In genomic region chr2:118842687-118843491, GRCh38 we compare ENCODE assay signal across 11 cellular contexts. TPM values are rescaled to one million over a fixed set of nuclear protein-coding genes. Genes with fewer than 3 reads are reported as not detected.
A peak's percentile ranks its signal among the peaks of the same experiment; 100 is the strongest.
DNase-seq lines count a peak whose midpoint lies in the region; ATAC-seq lines count a peak whose summit lies in the region.
"Had no signal": no experiment of that assay in that cellular context is flagged by ENCODE, and none has a peak within 500 bp of the region (broad histone marks: within the 10 kb centered on the region; RNA-seq: fewer than 3 reads in every experiment).

No MANE protein-coding gene starts in this region.

- H3K27ac ChIP-seq in GM23248 = no peak overlapping the region
- peak overlapping the region; percentile 65 for H3K27ac ChIP-seq in skeletal muscle tissue (ENCODE audit: low read depth, low read length)
- H3K27ac ChIP-seq: SK-N-MC had no signal

- peaks cover 18% of the 10 kb centered on the region for H3F3A ChIP-seq in GM23248 (ENCODE audit: insufficient read depth)

- ATAC-seq in activated T-cell treated with anti-CD3 and anti-CD28 coated beads, Interleukin-2, amount 50 U/mL, for 72 hours (replicated peaks in 1 of 2) = no peak
- ATAC-seq in HG03432 (IDR thresholded peaks at IDR 0.05; ENCODE audit: unreplicated experiment) (no peak), HG03521 (IDR thresholded peaks at IDR 0.05; ENCODE audit: unreplicated experiment) (no peak)
- ATAC-seq: left colon had no signal

- H3K4me1 Mint-ChIP-seq in activated T-cell treated with anti-CD3 and anti-CD28 coated beads, Interleukin-2, amount 50 U/mL, for 72 hours (ENCODE audit: low read depth) = peaks cover 23% of the 10 kb centered on the region
- peaks cover 2% of the 10 kb centered on the region for H3K4me1 Mint-ChIP-seq in activated T-helper 2 cell treated with anti-CD3 and anti-CD28 coated beads, Interferon-gamma antibody, Interleukin-2, Interleukin-4, amounts not matched to agents 10 μg/mL and 5 μg/mL and 100 μg/mL, durations not matched to agents 14 hours and 24 hours and 36 hours (ENCODE audit: low read depth)

- H2AFZ ChIP-seq in GM23248 = no peak overlapping the region

- H3K4me2 ChIP-seq in GM23248 (ENCODE audit: unreplicated experiment) = no peak overlapping the region

- no peaks in the 10 kb centered on the region for H3K9me3 ChIP-seq in GM23248 (ENCODE audit: low read depth)
- no peaks in the 10 kb centered on the region for H3K9me3 ChIP-seq in skeletal muscle tissue (ENCODE audit: control insufficient read depth in 3 of 3, low read length in 3 of 3)

- H3K36me3 ChIP-seq in GM23248 (ENCODE audit: low read depth) (peaks cover 16% of the 10 kb centered on the region; the same call in 1 of the 2 replicates), skeletal muscle tissue (ENCODE audit: control insufficient read depth in 3 of 3, insufficient read depth in 3 of 3, low read length in 3 of 3) (peaks cover 0 to 4% (median 0%) of the 10 kb centered on the region in 3 donors)

- peak overlapping the region; percentile 97; the same call in 1 of the 2 replicates for H3K9ac ChIP-seq in GM23248
- peak overlapping the region; percentile 75 to 89 (median 84) for H3K9ac ChIP-seq in skeletal muscle tissue (ENCODE audit: low read depth in 1 of 3, low read length in 3 of 3)

- no peaks in the 10 kb centered on the region for H3K9me3 Mint-ChIP-seq in activated T-cell treated with anti-CD3 and anti-CD28 coated beads, Interleukin-2, amount 50 U/mL, for 72 hours
- H3K9me3 Mint-ChIP-seq in activated T-helper 2 cell treated with anti-CD3 and anti-CD28 coated beads, Interferon-gamma antibody, Interleukin-2, Interleukin-4, amounts not matched to agents 10 μg/mL and 5 μg/mL and 100 μg/mL, durations not matched to agents 14 hours and 24 hours and 36 hours = no peaks in the 10 kb centered on the region

- WGBS in GM23248 (ENCODE audit: low coverage in 1 of 2, low lambda C conversion rate in 2 of 2, missing lambda C conversion rate in 2 of 2), 2 experiments = 84% methylated on average over 53 to 59 of the region's 59 CpGs

- H3K27me3 Mint-ChIP-seq in activated T-cell treated with anti-CD3 and anti-CD28 coated beads, Interleukin-2, amount 50 U/mL, for 72 hours (ENCODE audit: low read depth) = peaks cover 88% of the 10 kb centered on the region
- peaks cover 77% of the 10 kb centered on the region for H3K27me3 Mint-ChIP-seq in activated T-helper 2 cell treated with anti-CD3 and anti-CD28 coated beads, Interferon-gamma antibody, Interleukin-2, Interleukin-4, amounts not matched to agents 10 μg/mL and 5 μg/mL and 100 μg/mL, durations not matched to agents 14 hours and 24 hours and 36 hours (ENCODE audit: low read depth)

- H3K4me3 ChIP-seq in GM23248 (no peak overlapping the region), skeletal muscle tissue (ENCODE audit: low read length in 3 of 3) (peak overlapping the region; percentile 70 to 89 (median 79))
- H3K4me3 ChIP-seq: SK-N-MC had no signal

- in situ Hi-C loops in GM23248 (cut with MboI) = loop anchor here (10.0 kb wide), 1 partner anchor 178 kb away; no protein-coding TSS in a partner anchor

- DNase-seq in GM23248 (no peak), iPS-NIHi11 (ENCODE audit: low spot score) (peak; percentile 48), putamen (ENCODE audit: low spot score) (no peak)
- DNase-seq in activated T-cell treated with anti-CD3 and anti-CD28 coated beads, Interleukin-2, amount 50 U/mL, for 72 hours = no peak
- DNase-seq in activated T-helper 2 cell treated with anti-CD3 and anti-CD28 coated beads, Interferon-gamma antibody, Interleukin-2, Interleukin-4, amounts not matched to agents 10 μg/mL and 5 μg/mL and 100 μg/mL, durations not matched to agents 14 hours and 24 hours and 36 hours (ENCODE audit: low spot score) = no peak
- DNase-seq: effector CD8-positive, alpha-beta T cell; left colon had no signal

- H3K36me3 Mint-ChIP-seq in activated T-cell treated with anti-CD3 and anti-CD28 coated beads, Interleukin-2, amount 50 U/mL, for 72 hours (ENCODE audit: insufficient read depth in 2 of 2) = peaks cover 0 to 2% of the 10 kb centered on the region in 2 donors
- H3K36me3 Mint-ChIP-seq in activated T-helper 2 cell treated with anti-CD3 and anti-CD28 coated beads, Interferon-gamma antibody, Interleukin-2, Interleukin-4, amounts not matched to agents 10 μg/mL and 5 μg/mL and 100 μg/mL, durations not matched to agents 14 hours and 24 hours and 36 hours (ENCODE audit: low read depth) = no peaks in the 10 kb centered on the region

- H3K27me3 ChIP-seq in GM23248 (replicated peaks; ENCODE audit: insufficient read depth) (no peaks in the 10 kb centered on the region), skeletal muscle tissue (ENCODE audit: control insufficient read depth in 3 of 3, insufficient read depth in 3 of 3, low read length in 3 of 3) (peaks cover 21 to 49% (median 38%) of the 10 kb centered on the region in 3 donors)

- no peak overlapping the region for H3K27ac Mint-ChIP-seq in activated T-cell treated with anti-CD3 and anti-CD28 coated beads, Interleukin-2, amount 50 U/mL, for 72 hours
- no peak overlapping the region for H3K27ac Mint-ChIP-seq in activated T-helper 2 cell treated with anti-CD3 and anti-CD28 coated beads, Interferon-gamma antibody, Interleukin-2, Interleukin-4, amounts not matched to agents 10 μg/mL and 5 μg/mL and 100 μg/mL, durations not matched to agents 14 hours and 24 hours and 36 hours

- peaks cover 83% of the 10 kb centered on the region for H3K79me2 ChIP-seq in GM23248 (ENCODE audit: insufficient read depth)

- H3K4me3 Mint-ChIP-seq in activated T-cell treated with anti-CD3 and anti-CD28 coated beads, Interleukin-2, amount 50 U/mL, for 72 hours = peak overlapping the region; percentile 68 to 80
- no peak overlapping the region for H3K4me3 Mint-ChIP-seq in activated T-helper 2 cell treated with anti-CD3 and anti-CD28 coated beads, Interferon-gamma antibody, Interleukin-2, Interleukin-4, amounts not matched to agents 10 μg/mL and 5 μg/mL and 100 μg/mL, durations not matched to agents 14 hours and 24 hours and 36 hours (ENCODE audit: low read depth)

- peaks cover 12% of the 10 kb centered on the region for H3K4me1 ChIP-seq in GM23248 (ENCODE audit: insufficient read depth)
- peaks cover 17 to 23% (median 21%) of the 10 kb centered on the region in 3 donors for H3K4me1 ChIP-seq in skeletal muscle tissue (ENCODE audit: control insufficient read depth in 3 of 3, insufficient read depth in 3 of 3, low read length in 3 of 3)

- intact Hi-C loops in activated T-helper 2 cell treated with anti-CD3 and anti-CD28 coated beads, Interferon-gamma antibody, Interleukin-2, Interleukin-4, amounts not matched to agents 10 μg/mL and 5 μg/mL and 100 μg/mL, durations not matched to agents 14 hours and 24 hours and 36 hours (cut with micrococcal nuclease) = no loop called here

- H4K20me1 ChIP-seq in GM23248 (ENCODE audit: insufficient read depth) = no peaks in the 10 kb centered on the region

- no peaks in the 10 kb centered on the region for H3K9me2 ChIP-seq in GM23248 (ENCODE audit: insufficient read depth)

RNA-seq across cellular contexts. Expression of gene EN1, which starts 4.6 kb away (rescaled TPM):
- total RNA-seq in GM23248 (2014; rRNA removed; shearing (Covaris generic)) = 7.0 and 9.1 TPM in 2 replicates
- polyA plus RNA-seq in GM23248 (2016; fragmentation: Nextera tagmentation; extraction: Ambion mirVana) = 4.1 and 5.3 TPM in 2 replicates
- total RNA-seq in activated T-cell treated with anti-CD3 and anti-CD28 coated beads, Interleukin-2, amount 50 U/mL, for 72 hours = not detected
- total RNA-seq in skeletal muscle tissue = 4.2 TPM
- total RNA-seq in activated T-helper 2 cell treated with anti-CD3 and anti-CD28 coated beads, Interferon-gamma antibody, Interleukin-2, Interleukin-4, amounts not matched to agents 10 μg/mL and 5 μg/mL and 100 μg/mL, durations not matched to agents 14 hours and 24 hours and 36 hours = not detected in 2 replicates
- total RNA-seq: left colon had no signal
